In the genomic region with DNA sequence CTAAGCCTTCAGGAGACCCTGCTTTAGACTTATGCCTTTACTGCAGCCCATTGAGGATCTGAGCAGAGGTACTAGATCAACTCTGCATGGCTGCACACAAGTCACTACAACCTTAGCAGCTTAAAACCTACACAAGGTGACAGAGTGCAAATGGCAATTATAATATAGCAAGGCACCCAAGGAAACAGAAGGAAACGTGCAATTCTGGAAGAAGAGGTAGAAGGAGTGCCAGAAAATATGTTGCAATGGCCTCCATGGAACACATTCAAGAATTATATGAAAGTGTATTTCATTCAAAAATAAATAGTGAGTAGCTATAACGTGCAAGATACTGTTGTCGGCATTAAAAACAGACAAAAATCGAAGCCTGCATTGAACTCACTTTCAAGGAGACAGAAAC, we compare ENCODE assay signal across 36 cellular contexts. TPM values are rescaled to one million over a fixed set of nuclear protein-coding genes. Genes with fewer than 3 reads are reported as not detected.
"Had no signal": no experiment of that assay in that cellular context is flagged by ENCODE, and none has a peak within 500 bp of the region (broad histone marks: within the 10 kb centered on the region; RNA-seq: fewer than 3 reads in every experiment).

No MANE protein-coding gene starts in this region.

- H3K4me3 ChIP-seq: Peyer's patch, SJCRH30, SK-N-MC had no signal

- H3K9me3 ChIP-seq: Peyer's patch, SJCRH30 had no signal

- H3K27me3 ChIP-seq: Peyer's patch, SJCRH30 had no signal

- ATAC-seq: activated CD8-positive, alpha-beta memory T cell treated with anti-CD3 and anti-CD28 coated beads, Interleukin-2, amount 10 ng/mL, durations not matched to agents 7 days and 5 days; activated naive CD8-positive, alpha-beta T cell treated with anti-CD3 and anti-CD28 coated beads, Interleukin-2, amount 50 U/mL, for 24 hours; PC-3 had no signal

- H3K4me1 ChIP-seq: Peyer's patch, SJCRH30 had no signal

- H3K36me3 ChIP-seq: Peyer's patch, SJCRH30, WERI-Rb-1 had no signal

- FAIRE-seq: bronchial epithelial cell had no signal

- DNase-seq: activated CD4-positive, alpha-beta memory T cell treated with anti-CD3 and anti-CD28 coated beads, Interleukin-2, amount 10 ng/mL, durations not matched to agents 7 days and 5 days; activated CD4-positive, alpha-beta T cell treated with anti-CD3 and anti-CD28 coated beads for 1 hour; activated CD4-positive, alpha-beta T cell treated with anti-CD3 and anti-CD28 coated beads for 48 hours; activated CD4-positive, CD25-positive, alpha-beta regulatory T cell; activated CD8-positive, alpha-beta memory T cell treated with anti-CD3 and anti-CD28 coated beads for 24 hours; activated CD8-positive, alpha-beta memory T cell treated with anti-CD3 and anti-CD28 coated beads, Interleukin-2, amount 10 ng/mL, durations not matched to agents 7 days and 5 days; activated CD8-positive, alpha-beta memory T cell treated with anti-CD3 and anti-CD28 coated beads, Interleukin-2, amount 50 U/mL, for 48 hours; activated effector memory CD4-positive, alpha-beta T cell treated with Interleukin-2 at 50 U/mL for 16 hours; activated naive CD4-positive, alpha-beta T cell treated with anti-CD3 and anti-CD28 coated beads, Interleukin-2, amount 10 ng/mL, durations not matched to agents 7 days and 5 days; activated naive CD8-positive, alpha-beta T cell treated with anti-CD3 and anti-CD28 coated beads, Interleukin-2, amount 50 U/mL, for 24 hours; activated T-cell treated with anti-CD3 and anti-CD28 coated beads, Interleukin-2, amount 50 U/mL, for 48 hours; anterior cingulate cortex; caudate nucleus; Karpas-422; KBM-7; NCI-H1105 treated with DMSO at 0.1 percent for 48 hours; NCI-H1436 treated with DMSO at 0.1 percent for 48 hours; NCI-H1694 treated with DMSO at 0.1 percent for 48 hours; NCI-H2029 treated with DMSO at 0.1 percent for 48 hours; NCI-H2107; NCI-H2171; NCI-H510A; NCI-H526; NCI-H748 treated with DMSO at 0.1 percent for 48 hours; NK-92 treated with Interleukin-12 subunit alpha and Interleukin-12 subunit beta, amount 100 ng/mL, for 24 hours; PC-3; Peyer's patch; RPMI8226; SJCRH30; T1000; WERI-Rb-1 had no signal

- H3K27ac ChIP-seq: Peyer's patch, SJCRH30, SK-N-MC, WERI-Rb-1 had no signal

RNA-seq across cellular contexts. Expression of a gene that starts 2.9 kb away (rescaled TPM):
- total RNA-seq: MCF 10A, PC-3 had no signal

RNA-seq across cellular contexts. Expression of a gene that starts 8.8 kb away (rescaled TPM):
- total RNA-seq: activated CD4-positive, alpha-beta memory T cell treated with anti-CD3 and anti-CD28 coated beads, Interleukin-2, amount 10 ng/mL, durations not matched to agents 7 days and 5 days; activated CD8-positive, alpha-beta memory T cell treated with anti-CD3 and anti-CD28 coated beads, Interleukin-2, amount 10 ng/mL, durations not matched to agents 7 days and 5 days; bronchial epithelial cell; MCF 10A; PC-3; SJCRH30; T-helper 1 cell treated with Interleukin-12 subunit alpha and Interleukin-12 subunit beta and Interleukin-4 antibody, amounts not matched to agents 30 ng/mL and 1 ng/mL, for 36 hours; T-helper 2 cell treated with Interferon-gamma antibody and Interleukin-4, amounts not matched to agents 100 ng/mL and 5 ng/mL, for 36 hours had no signal
